8 cellular contexts compared by ENCODE assay signal in genomic region chr14:95442633-95443021, GRCh38.
DNase-seq lines count a peak whose midpoint lies in the region; ATAC-seq and TF ChIP-seq lines count a peak whose summit lies in the region.

No MANE protein-coding gene starts in this region.

- DNase-seq in GM06990 (ENCODE audit: extremely low read depth, insufficient read length) (peak; percentile 38), HFFc6 (peak; percentile 67), NCI-H128 (lab: John Stamatoyannopoulos, UW; ENCODE audit: unreplicated experiment) (peak; percentile 73), SW480 (ENCODE audit: low spot score) (peak; percentile 88), heart left ventricle (peak; percentile 76 to 84 (median 83)), retinal pigment epithelial cell (ENCODE audit: low read depth) (peak; percentile 24)
- DNase-seq in activated naive CD8-positive, alpha-beta T cell treated with anti-CD3 and anti-CD28 coated beads, Interleukin-2, amount 50 U/mL, for 16 hours (ENCODE audit: low read depth, low spot score): peak; percentile 42

- H3K4me3 ChIP-seq in GM06990 (replicated peaks; ENCODE audit: low read depth, low read length) (no peak overlapping the region), heart left ventricle (no peak overlapping the region), retinal pigment epithelial cell (ENCODE audit: low read length) (no peak overlapping the region)

- H3K27me3 ChIP-seq in GM06990 (replicated peaks; ENCODE audit: control insufficient read depth, insufficient read depth, low read length) (no peaks in the 10 kb centered on the region), heart left ventricle (no peaks in the 10 kb centered on the region)

- 21 to 36% (median 29%) methylated on average over 5 of the region's 5 CpGs for WGBS in heart left ventricle, 4 donors

- TF ChIP-seq CTCF in GM06990 (IDR thresholded peaks at IDR 0.05; ENCODE audit: insufficient read depth, low read length, poor library complexity, severe bottlenecking): peak; percentile 96
- TF ChIP-seq CTCF in HFFc6 (IDR thresholded peaks at IDR 0.05): peak; percentile 95
- peak; percentile 79 to 95 (median 86) for TF ChIP-seq CTCF in heart left ventricle (IDR thresholded peaks at IDR 0.05)
- peak; percentile 97 for TF ChIP-seq CTCF in retinal pigment epithelial cell (conservative IDR thresholded peaks at IDR 0.05; ENCODE audit: low read depth, low read length)

- no peaks in the 10 kb centered on the region for H3K9me3 ChIP-seq in heart left ventricle

- no peaks in the 10 kb centered on the region; the same call in 1 of the 2 replicates for H3K36me3 Mint-ChIP-seq in HFFc6 (ENCODE audit: low read depth)

- no peak overlapping the region for H3K4me3 Mint-ChIP-seq in HFFc6

- H3K4me1 Mint-ChIP-seq in HFFc6 (ENCODE audit: low read depth): peaks cover 32% of the 10 kb centered on the region

- H3K9me3 Mint-ChIP-seq in HFFc6: no peaks in the 10 kb centered on the region

- peaks cover 0 to 5% (median 0%) of the 10 kb centered on the region in 12 donors for H3K4me1 ChIP-seq in heart left ventricle

- H3K27me3 Mint-ChIP-seq in HFFc6 (ENCODE audit: insufficient read depth): no peaks in the 10 kb centered on the region

- peak; percentile 90 to 98 (median 94) for ATAC-seq in heart left ventricle
- ATAC-seq in HG02852 (IDR thresholded peaks at IDR 0.05; ENCODE audit: unreplicated experiment): no peak

- intact Hi-C loops in heart left ventricle (cut with DNase I): loop anchor here (1.0 to 10.0 kb wide), 4 partner anchors 84 to 552 kb away; no protein-coding TSS in a partner anchor

- TF ChIP-seq POLR2A in heart left ventricle (IDR thresholded peaks at IDR 0.05): no peak

- no peak overlapping the region for H3K27ac ChIP-seq in heart left ventricle

- H3K27ac Mint-ChIP-seq in HFFc6: peak overlapping the region; percentile 9; the same call in 1 of the 2 replicates

- H3K36me3 ChIP-seq in GM06990 (ENCODE audit: control insufficient read depth, insufficient read depth, low read length) (peaks cover 57% of the 10 kb centered on the region), heart left ventricle (peaks cover 0 to 94% (median 39%) of the 10 kb centered on the region in 9 donors)

Comparison
In these comparisons a context has a peak if more than half of its experiments do, and no peak if none do; other contexts are left out.
1. DNase-seq: peak in every context shown above with its lines; median percentile 88 in SW480; 83 in heart left ventricle; 73 in NCI-H128; 67 in HFFc6; 42 in activated naive CD8-positive, alpha-beta T cell treated with anti-CD3 and anti-CD28 coated beads, Interleukin-2, amount 50 U/mL, for 16 hours; 38 in GM06990; 24 in retinal pigment epithelial cell.